1 cellular context compared by ENCODE assay signal in the genomic region with DNA sequence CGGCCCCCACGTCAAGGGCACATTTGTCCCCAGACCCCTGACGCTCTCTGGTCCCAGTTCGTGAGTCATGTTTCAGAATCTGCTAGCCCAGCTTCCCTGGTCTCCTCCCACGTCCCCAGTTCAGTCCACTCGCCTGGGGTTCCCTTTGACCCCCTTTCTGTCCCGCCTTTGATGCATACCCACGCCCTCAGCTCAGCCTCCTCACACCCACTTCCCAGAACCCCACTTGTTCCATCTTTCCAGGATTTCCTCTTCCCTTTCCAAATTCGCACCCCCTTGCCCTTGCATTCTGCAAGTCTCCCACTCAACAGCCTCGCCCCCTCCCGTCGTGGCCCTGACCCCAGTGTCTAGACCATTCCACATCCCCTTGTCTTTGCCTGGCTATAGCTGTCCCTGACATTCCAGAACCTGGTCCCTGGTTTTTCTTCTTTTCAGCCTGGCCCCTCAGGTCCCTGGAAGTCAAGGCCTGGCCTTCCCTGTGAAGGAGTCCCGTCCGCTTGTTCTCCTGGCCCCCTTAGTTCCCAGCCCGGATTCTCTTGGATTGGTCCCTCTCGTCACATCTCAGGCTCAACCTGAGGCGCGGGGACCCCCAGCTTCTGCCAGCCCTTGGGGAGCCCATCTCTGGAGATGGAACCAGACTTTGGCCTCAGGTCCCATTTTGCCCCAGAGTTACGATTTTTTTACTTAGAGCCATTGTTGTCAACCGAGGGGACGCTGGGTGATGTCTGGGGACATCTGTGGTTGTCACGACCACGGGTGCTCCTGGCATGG.
TF ChIP-seq lines count a peak whose summit lies in the region.

No MANE protein-coding gene starts in this region.

TF ChIP-seq in GM12878, 131 proteins besides CTCF, POLR2A, EP300 and RAD21:
- no peak for TF ChIP-seq LARP7 (IDR thresholded peaks at IDR 0.05)
- TF ChIP-seq, protein P1, sequence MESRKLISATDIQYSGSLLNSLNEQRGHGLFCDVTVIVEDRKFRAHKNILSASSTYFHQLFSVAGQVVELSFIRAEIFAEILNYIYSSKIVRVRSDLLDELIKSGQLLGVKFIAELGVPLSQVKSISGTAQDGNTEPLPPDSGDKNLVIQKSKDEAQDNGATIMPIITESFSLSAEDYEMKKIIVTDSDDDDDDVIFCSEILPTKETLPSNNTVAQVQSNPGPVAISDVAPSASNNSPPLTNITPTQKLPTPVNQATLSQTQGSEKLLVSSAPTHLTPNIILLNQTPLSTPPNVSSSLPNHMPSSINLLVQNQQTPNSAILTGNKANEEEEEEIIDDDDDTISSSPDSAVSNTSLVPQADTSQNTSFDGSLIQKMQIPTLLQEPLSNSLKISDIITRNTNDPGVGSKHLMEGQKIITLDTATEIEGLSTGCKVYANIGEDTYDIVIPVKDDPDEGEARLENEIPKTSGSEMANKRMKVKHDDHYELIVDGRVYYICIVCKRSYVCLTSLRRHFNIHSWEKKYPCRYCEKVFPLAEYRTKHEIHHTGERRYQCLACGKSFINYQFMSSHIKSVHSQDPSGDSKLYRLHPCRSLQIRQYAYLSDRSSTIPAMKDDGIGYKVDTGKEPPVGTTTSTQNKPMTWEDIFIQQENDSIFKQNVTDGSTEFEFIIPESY (IDR thresholded peaks at IDR 0.05): no peak
- TF ChIP-seq NRF1 (conservative IDR thresholded peaks at IDR 0.05; ENCODE audit: low read depth, low read length): no peak
- TF ChIP-seq, protein P2, sequence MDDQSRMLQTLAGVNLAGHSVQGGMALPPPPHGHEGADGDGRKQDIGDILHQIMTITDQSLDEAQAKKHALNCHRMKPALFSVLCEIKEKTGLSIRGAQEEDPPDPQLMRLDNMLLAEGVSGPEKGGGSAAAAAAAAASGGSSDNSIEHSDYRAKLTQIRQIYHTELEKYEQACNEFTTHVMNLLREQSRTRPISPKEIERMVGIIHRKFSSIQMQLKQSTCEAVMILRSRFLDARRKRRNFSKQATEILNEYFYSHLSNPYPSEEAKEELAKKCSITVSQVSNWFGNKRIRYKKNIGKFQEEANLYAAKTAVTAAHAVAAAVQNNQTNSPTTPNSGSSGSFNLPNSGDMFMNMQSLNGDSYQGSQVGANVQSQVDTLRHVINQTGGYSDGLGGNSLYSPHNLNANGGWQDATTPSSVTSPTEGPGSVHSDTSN (IDR thresholded peaks at IDR 0.05; ENCODE audit: insufficient replicate concordance, low read depth, low read length): no peak
- TF ChIP-seq BRCA1 (IDR thresholded peaks at IDR 0.05; ENCODE audit: low read depth, low read length): no peak
- no peak for TF ChIP-seq EZH2 (IDR thresholded peaks at IDR 0.05; ENCODE audit: borderline replicate concordance, control insufficient read depth, low read depth, low read length)
- TF ChIP-seq HDAC2 (IDR thresholded peaks at IDR 0.05): no peak
- no peak for TF ChIP-seq MYB (IDR thresholded peaks at IDR 0.05; ENCODE audit: borderline replicate concordance, low read depth, low read length)
- TF ChIP-seq SP1 (IDR thresholded peaks at IDR 0.05; ENCODE audit: low read depth, low read length): no peak
- TF ChIP-seq MEF2B (IDR thresholded peaks at IDR 0.05; ENCODE audit: partially characterized antibody, poor library complexity, severe bottlenecking): no peak
- TF ChIP-seq NBN (IDR thresholded peaks at IDR 0.05): no peak
- TF ChIP-seq ZSCAN29 (IDR thresholded peaks at IDR 0.05): no peak
- TF ChIP-seq ZNF24 (IDR thresholded peaks at IDR 0.05): no peak
- no peak for TF ChIP-seq WRNIP1 (IDR thresholded peaks at IDR 0.05; ENCODE audit: borderline replicate concordance, low read depth, low read length)
- TF ChIP-seq ZZZ3 (IDR thresholded peaks at IDR 0.05; ENCODE audit: control insufficient read depth, insufficient read length, low read depth): no peak
- TF ChIP-seq RUNX3 (IDR thresholded peaks at IDR 0.05; ENCODE audit: low read length): no peak
- TF ChIP-seq, protein P3, sequence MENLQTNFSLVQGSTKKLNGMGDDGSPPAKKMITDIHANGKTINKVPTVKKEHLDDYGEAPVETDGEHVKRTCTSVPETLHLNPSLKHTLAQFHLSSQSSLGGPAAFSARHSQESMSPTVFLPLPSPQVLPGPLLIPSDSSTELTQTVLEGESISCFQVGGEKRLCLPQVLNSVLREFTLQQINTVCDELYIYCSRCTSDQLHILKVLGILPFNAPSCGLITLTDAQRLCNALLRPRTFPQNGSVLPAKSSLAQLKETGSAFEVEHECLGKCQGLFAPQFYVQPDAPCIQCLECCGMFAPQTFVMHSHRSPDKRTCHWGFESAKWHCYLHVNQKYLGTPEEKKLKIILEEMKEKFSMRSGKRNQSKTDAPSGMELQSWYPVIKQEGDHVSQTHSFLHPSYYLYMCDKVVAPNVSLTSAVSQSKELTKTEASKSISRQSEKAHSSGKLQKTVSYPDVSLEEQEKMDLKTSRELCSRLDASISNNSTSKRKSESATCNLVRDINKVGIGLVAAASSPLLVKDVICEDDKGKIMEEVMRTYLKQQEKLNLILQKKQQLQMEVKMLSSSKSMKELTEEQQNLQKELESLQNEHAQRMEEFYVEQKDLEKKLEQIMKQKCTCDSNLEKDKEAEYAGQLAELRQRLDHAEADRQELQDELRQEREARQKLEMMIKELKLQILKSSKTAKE (IDR thresholded peaks at IDR 0.05; ENCODE audit: low read depth, poor library complexity, severe bottlenecking): no peak
